In genomic region chr6:130019796-130020105, GRCh38 we compare ENCODE assay signal across 1 cellular context.
TF ChIP-seq lines count a peak whose summit lies in the region.

No MANE protein-coding gene starts in this region.

TF ChIP-seq in IMR-90, 13 proteins besides CTCF, POLR2A, EP300 and RAD21 (continued from another document):
- TF ChIP-seq, protein P1, sequence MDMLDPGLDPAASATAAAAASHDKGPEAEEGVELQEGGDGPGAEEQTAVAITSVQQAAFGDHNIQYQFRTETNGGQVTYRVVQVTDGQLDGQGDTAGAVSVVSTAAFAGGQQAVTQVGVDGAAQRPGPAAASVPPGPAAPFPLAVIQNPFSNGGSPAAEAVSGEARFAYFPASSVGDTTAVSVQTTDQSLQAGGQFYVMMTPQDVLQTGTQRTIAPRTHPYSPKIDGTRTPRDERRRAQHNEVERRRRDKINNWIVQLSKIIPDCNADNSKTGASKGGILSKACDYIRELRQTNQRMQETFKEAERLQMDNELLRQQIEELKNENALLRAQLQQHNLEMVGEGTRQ (IDR thresholded peaks at IDR 0.05; ENCODE audit: low read depth, low read length) = no peak
- TF ChIP-seq NFE2L2 (IDR thresholded peaks at IDR 0.05; ENCODE audit: low read depth, low read length) = no peak
TF ChIP-seq in IMR-90: peak in this region for 0.
